Comparison of ENCODE assay signal across 1 cellular context in genomic region chr18:57585421-57585820, GRCh38.
TF ChIP-seq lines count a peak whose summit lies in the region.

No MANE protein-coding gene starts in this region.

TF ChIP-seq in SK-N-SH, 30 proteins besides CTCF, POLR2A, EP300 and RAD21 (continued from another document):
- no peak for TF ChIP-seq ZBTB33 (IDR thresholded peaks at IDR 0.05; ENCODE audit: borderline replicate concordance, low read depth)
- TF ChIP-seq SMC3 (IDR thresholded peaks at IDR 0.05; ENCODE audit: low read depth, low read length) = no peak
- TF ChIP-seq RXRA (IDR thresholded peaks at IDR 0.05; ENCODE audit: borderline replicate concordance, low read depth) = no peak
- no peak for TF ChIP-seq SIN3A (IDR thresholded peaks at IDR 0.05; ENCODE audit: borderline replicate concordance, low read depth, low read length)
- TF ChIP-seq, protein P1, sequence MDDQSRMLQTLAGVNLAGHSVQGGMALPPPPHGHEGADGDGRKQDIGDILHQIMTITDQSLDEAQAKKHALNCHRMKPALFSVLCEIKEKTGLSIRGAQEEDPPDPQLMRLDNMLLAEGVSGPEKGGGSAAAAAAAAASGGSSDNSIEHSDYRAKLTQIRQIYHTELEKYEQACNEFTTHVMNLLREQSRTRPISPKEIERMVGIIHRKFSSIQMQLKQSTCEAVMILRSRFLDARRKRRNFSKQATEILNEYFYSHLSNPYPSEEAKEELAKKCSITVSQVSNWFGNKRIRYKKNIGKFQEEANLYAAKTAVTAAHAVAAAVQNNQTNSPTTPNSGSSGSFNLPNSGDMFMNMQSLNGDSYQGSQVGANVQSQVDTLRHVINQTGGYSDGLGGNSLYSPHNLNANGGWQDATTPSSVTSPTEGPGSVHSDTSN (IDR thresholded peaks at IDR 0.05) = no peak
TF ChIP-seq in SK-N-SH: peak in this region for 0.
